1 cellular context compared by ENCODE assay signal in the genomic region with DNA sequence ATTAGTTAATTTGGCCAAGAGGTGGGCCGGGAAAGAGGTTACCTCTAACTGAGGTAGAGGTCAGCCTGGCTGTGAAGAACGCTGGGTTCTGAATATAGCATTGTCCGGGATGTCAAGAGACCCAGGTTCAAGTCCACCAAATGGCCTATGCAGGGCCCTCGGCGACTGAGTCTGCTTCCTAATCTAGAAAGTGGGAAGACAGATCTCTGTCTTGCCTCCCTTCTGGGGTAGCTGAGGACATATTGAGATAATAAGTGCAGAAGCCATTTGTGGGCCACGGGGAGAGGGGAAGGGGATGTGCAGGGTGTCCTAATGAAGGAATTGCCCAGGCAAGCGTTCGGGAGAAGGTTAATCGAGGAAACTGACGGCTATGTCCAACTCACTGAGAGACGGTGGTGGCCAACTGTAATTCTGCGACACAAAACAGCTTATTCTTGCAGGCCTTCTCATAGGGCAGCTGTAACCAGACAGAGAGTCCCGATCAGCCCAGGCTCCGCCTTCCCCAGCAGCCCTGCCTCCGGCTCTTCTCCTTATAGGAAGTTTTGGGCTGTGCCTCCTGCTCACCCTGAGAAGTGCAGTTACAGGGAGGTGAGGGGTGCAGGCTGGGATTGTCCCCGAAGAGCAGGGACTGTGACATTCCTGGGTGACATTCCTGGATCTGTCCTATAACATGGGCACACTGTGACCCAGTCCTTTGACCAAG.
TF ChIP-seq lines count a peak whose summit lies in the region.

No MANE protein-coding gene starts in this region.

TF ChIP-seq in HEK293, 187 proteins besides CTCF, POLR2A, EP300 and RAD21:
- TF ChIP-seq ZNF629 (tag by site-specific recombination; IDR thresholded peaks at IDR 0.05): no peak
- TF ChIP-seq ZNF670 (tag by site-specific recombination; IDR thresholded peaks at IDR 0.05; ENCODE audit: low read depth): no peak
- TF ChIP-seq ZNF585B (tag by site-specific recombination; IDR thresholded peaks at IDR 0.05): no peak
- peak; percentile 41; the same call in 1 of the 2 replicates for TF ChIP-seq ZNF335 (tag by site-specific recombination; conservative IDR thresholded peaks at IDR 0.05)
- TF ChIP-seq, protein P1, sequence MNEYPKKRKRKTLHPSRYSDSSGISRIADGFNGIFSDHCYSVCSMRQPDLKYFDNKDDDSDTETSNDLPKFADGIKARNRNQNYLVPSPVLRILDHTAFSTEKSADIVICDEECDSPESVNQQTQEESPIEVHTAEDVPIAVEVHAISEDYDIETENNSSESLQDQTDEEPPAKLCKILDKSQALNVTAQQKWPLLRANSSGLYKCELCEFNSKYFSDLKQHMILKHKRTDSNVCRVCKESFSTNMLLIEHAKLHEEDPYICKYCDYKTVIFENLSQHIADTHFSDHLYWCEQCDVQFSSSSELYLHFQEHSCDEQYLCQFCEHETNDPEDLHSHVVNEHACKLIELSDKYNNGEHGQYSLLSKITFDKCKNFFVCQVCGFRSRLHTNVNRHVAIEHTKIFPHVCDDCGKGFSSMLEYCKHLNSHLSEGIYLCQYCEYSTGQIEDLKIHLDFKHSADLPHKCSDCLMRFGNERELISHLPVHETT (tag by site-specific recombination; IDR thresholded peaks at IDR 0.05): no peak
TF ChIP-seq in HEK293: peak in this region for 1.
